Comparison of ENCODE assay signal across 21 cellular contexts in the genomic region with DNA sequence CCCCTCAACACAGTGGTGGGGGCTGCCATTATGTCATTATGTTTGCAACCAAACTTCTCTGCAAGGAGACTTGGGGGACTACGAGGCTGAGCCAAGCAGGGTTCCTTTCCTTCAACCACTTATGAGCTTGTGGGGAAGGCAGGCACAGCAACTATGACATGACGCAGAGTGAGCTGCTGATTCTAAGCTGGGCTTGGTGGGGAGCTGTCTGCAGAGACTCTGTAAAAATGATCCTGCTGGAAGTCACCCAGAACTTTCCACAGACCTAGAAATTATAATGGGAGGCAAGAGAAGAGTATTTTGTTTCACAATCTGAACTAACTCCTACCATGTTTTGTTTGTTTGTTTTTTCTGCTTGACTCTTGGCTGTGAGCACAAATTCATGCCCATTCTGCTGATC. TPM values are rescaled to one million over a fixed set of nuclear protein-coding genes. Genes with fewer than 3 reads are reported as not detected.
A peak's percentile ranks its signal among the peaks of the same experiment; 100 is the strongest.
DNase-seq lines count a peak whose midpoint lies in the region; ATAC-seq lines count a peak whose summit lies in the region.
"Had no signal": no experiment of that assay in that cellular context is flagged by ENCODE, and none has a peak within 500 bp of the region (broad histone marks: within the 10 kb centered on the region; RNA-seq: fewer than 3 reads in every experiment).

No MANE protein-coding gene starts in this region.

- H3K4ac ChIP-seq in mesenchymal stem cell (ENCODE audit: low read depth in 1 of 2, low read length in 2 of 2) = no peak overlapping the region

- no peak overlapping the region for H3K27ac ChIP-seq in naive thymus-derived CD4-positive, alpha-beta T cell (ENCODE audit: low read depth, low read length)
- no peak overlapping the region for H3K27ac ChIP-seq in mesenchymal stem cell (ENCODE audit: low read length, poor library complexity, severe bottlenecking)
- H3K27ac ChIP-seq: HL-60, right lobe of liver, SJSA1 had no signal

- H3K9ac ChIP-seq in mesenchymal stem cell (ENCODE audit: low read length) = no peak overlapping the region

- ATAC-seq in central memory CD8-positive, alpha-beta T cell (replicated peaks; ENCODE audit: extremely low read depth, poor library complexity, severe bottlenecking) = no peak
- ATAC-seq in naive thymus-derived CD4-positive, alpha-beta T cell = no peak
- no peak for ATAC-seq in HG02884 (IDR thresholded peaks at IDR 0.05; ENCODE audit: unreplicated experiment)
- ATAC-seq: right lobe of liver had no signal

- POLR2A ChIA-PET in naive thymus-derived CD4-positive, alpha-beta T cell (lab: Charles Lee) = interaction anchor here (0.6 to 0.9 kb wide), 4 partner anchors 40 to 312 kb away, joined by 3 to 4 read pairs (median 4); no protein-coding TSS in a partner anchor

- no peak overlapping the region for H4K91ac ChIP-seq in mesenchymal stem cell (ENCODE audit: low read length)

- H3K23ac ChIP-seq in mesenchymal stem cell (ENCODE audit: low read length in 2 of 2) = no peak overlapping the region

- no peak overlapping the region for H2BK5ac ChIP-seq in mesenchymal stem cell (ENCODE audit: low read depth, low read length, poor library complexity, severe bottlenecking)

- H3K4me2 ChIP-seq in mesenchymal stem cell (ENCODE audit: low read length, poor library complexity, severe bottlenecking) = no peak overlapping the region

- no peak overlapping the region for H3K4me3 ChIP-seq in naive thymus-derived CD4-positive, alpha-beta T cell (ENCODE audit: low read length)
- no peak overlapping the region for H3K4me3 ChIP-seq in mesenchymal stem cell (ENCODE audit: insufficient read depth in 1 of 2, low read depth in 1 of 2, low read length in 2 of 2)
- H3K4me3 ChIP-seq: right lobe of liver, SJSA1 had no signal

- H3K9me3 ChIP-seq in naive thymus-derived CD4-positive, alpha-beta T cell (ENCODE audit: control insufficient read depth in 2 of 3, low read length in 3 of 3) = no peaks in the 10 kb centered on the region
- H3K9me3 ChIP-seq in mesenchymal stem cell (ENCODE audit: control insufficient read depth, low read length) = no peaks in the 10 kb centered on the region
- H3K9me3 ChIP-seq: right lobe of liver, SJSA1 had no signal

- no peaks in the 10 kb centered on the region for H3K27me3 Mint-ChIP-seq in IgD-negative memory B cell
- H3K27me3 Mint-ChIP-seq in central memory CD8-positive, alpha-beta T cell = no peaks in the 10 kb centered on the region
- H3K27me3 Mint-ChIP-seq in naive thymus-derived CD4-positive, alpha-beta T cell = no peaks in the 10 kb centered on the region

- peak; percentile 26 for DNase-seq in Ammon's horn (ENCODE audit: low spot score)
- no peak for DNase-seq in central memory CD8-positive, alpha-beta T cell (ENCODE audit: low spot score in 2 of 2)
- no peak for DNase-seq in naive thymus-derived CD4-positive, alpha-beta T cell
- no peak for DNase-seq in HuH-7.5 (ENCODE audit: low spot score)
- no peak for DNase-seq in mesenchymal stem cell
- no peak for DNase-seq in stimulated activated CD4-positive, alpha-beta T cell treated with anti-CD3 and anti-CD28 coated beads, Interleukin-4, amount 100 ng/mL, for 4 hours
- DNase-seq: activated CD4-positive, alpha-beta T cell treated with anti-CD3 and anti-CD28 coated beads for 1 hour; activated CD8-positive, alpha-beta memory T cell treated with anti-CD3 and anti-CD28 coated beads, Interleukin-2, amount 50 U/mL, for 48 hours; activated naive CD4-positive, alpha-beta T cell treated with anti-CD3 and anti-CD28 coated beads, Interleukin-2, amount 50 U/mL, for 16 hours; KBM-7; NCI-H1092 treated with DMSO at 0.1 percent for 48 hours; NCI-H2081 treated with DMSO at 0.1 percent for 48 hours; NCI-H524 treated with DMSO at 0.1 percent for 48 hours; OCI-M1; stimulated activated CD4-positive, alpha-beta T cell treated with anti-CD3 and anti-CD28 coated beads, Interleukin-1b, Interleukin-23, amount 100 ng/mL, for 48 hours; substantia nigra had no signal

- H3K4me1 Mint-ChIP-seq in IgD-negative memory B cell = peaks cover 53 to 65% (median 60%) of the 10 kb centered on the region in 3 donors
- peaks cover 64% of the 10 kb centered on the region for H3K4me1 Mint-ChIP-seq in central memory CD8-positive, alpha-beta T cell
- peaks cover 50 to 89% (median 80%) of the 10 kb centered on the region in 7 donors for H3K4me1 Mint-ChIP-seq in naive thymus-derived CD4-positive, alpha-beta T cell

- CTCF ChIA-PET in naive thymus-derived CD4-positive, alpha-beta T cell (lab: Charles Lee) = no interaction called here

- no peaks in the 10 kb centered on the region for H3K9me3 Mint-ChIP-seq in IgD-negative memory B cell
- H3K9me3 Mint-ChIP-seq in central memory CD8-positive, alpha-beta T cell = no peaks in the 10 kb centered on the region
- no peaks in the 10 kb centered on the region for H3K9me3 Mint-ChIP-seq in naive thymus-derived CD4-positive, alpha-beta T cell

- H3K4me1 ChIP-seq in naive thymus-derived CD4-positive, alpha-beta T cell (ENCODE audit: control insufficient read depth in 2 of 2, insufficient read depth in 2 of 2, low read length in 2 of 2) = peaks cover 7 to 55% of the 10 kb centered on the region in 2 donors
- H3K4me1 ChIP-seq in mesenchymal stem cell (ENCODE audit: control insufficient read depth, insufficient read depth, low read depth, low read length) = no peaks in the 10 kb centered on the region
- H3K4me1 ChIP-seq: right lobe of liver had no signal

- H3K4me3 Mint-ChIP-seq in IgD-negative memory B cell = peak overlapping the region in 2 of 4 donors; percentile 34 to 74
- H3K4me3 Mint-ChIP-seq in central memory CD8-positive, alpha-beta T cell = peak overlapping the region; percentile 52
- H3K4me3 Mint-ChIP-seq in naive thymus-derived CD4-positive, alpha-beta T cell = peak overlapping the region in 8 of 10 donors; percentile 9 to 73 (median 39)

- H2BK120ac ChIP-seq in mesenchymal stem cell (ENCODE audit: low read depth, low read length) = no peak overlapping the region

- H2BK12ac ChIP-seq in mesenchymal stem cell (ENCODE audit: low read length in 2 of 2) = no peak overlapping the region

- no peaks in the 10 kb centered on the region for H3K27me3 ChIP-seq in naive thymus-derived CD4-positive, alpha-beta T cell (ENCODE audit: control insufficient read depth in 2 of 2, insufficient read depth in 2 of 2, low read length in 2 of 2)
- peaks cover 19 to 50% of the 10 kb centered on the region in 2 experiments for H3K27me3 ChIP-seq in mesenchymal stem cell (ENCODE audit: control insufficient read depth in 1 of 2, insufficient read depth in 1 of 2, low read length in 2 of 2)
- H3K27me3 ChIP-seq: right lobe of liver, SJSA1 had no signal

- H3K27ac Mint-ChIP-seq in IgD-negative memory B cell = peak overlapping the region; percentile 61 to 91 (median 89)
- H3K27ac Mint-ChIP-seq in central memory CD8-positive, alpha-beta T cell (ENCODE audit: low read depth) = no peak overlapping the region
- H3K27ac Mint-ChIP-seq in naive thymus-derived CD4-positive, alpha-beta T cell = peak overlapping the region in 5 of 9 donors; percentile 10 to 75 (median 59)

- no peak overlapping the region for H4K8ac ChIP-seq in mesenchymal stem cell (ENCODE audit: low read length)

- H2AK5ac ChIP-seq in mesenchymal stem cell (ENCODE audit: low read length, severe bottlenecking) = no peak overlapping the region

- H3K36me3 ChIP-seq in naive thymus-derived CD4-positive, alpha-beta T cell (ENCODE audit: control insufficient read depth in 2 of 3, insufficient read depth in 3 of 3, low read length in 3 of 3) = peaks cover 0 to 23% (median 6%) of the 10 kb centered on the region in 3 experiments
- H3K36me3 ChIP-seq in mesenchymal stem cell (ENCODE audit: control insufficient read depth in 1 of 2, insufficient read depth in 2 of 2, low read depth in 1 of 2, low read length in 2 of 2) = no peaks in the 10 kb centered on the region
- H3K36me3 ChIP-seq: right lobe of liver, SJSA1 had no signal

- H3K14ac ChIP-seq in mesenchymal stem cell (ENCODE audit: low read length in 2 of 2) = no peak overlapping the region

- 57% methylated on average over 2 of the region's 2 CpGs for WGBS in mesenchymal stem cell

- H3K18ac ChIP-seq in mesenchymal stem cell (ENCODE audit: low read depth in 1 of 2, low read length in 2 of 2) = no peak overlapping the region

- intact Hi-C loops in naive thymus-derived CD4-positive, alpha-beta T cell (cut with micrococcal nuclease) = loop anchor here in 1 of 2 donors (2.0 to 5.0 kb wide), 2 partner anchors 33 to 55 kb away; a partner anchor contains a TSS

- H3K79me1 ChIP-seq in mesenchymal stem cell (replicated peaks; ENCODE audit: low read length, poor library complexity, severe bottlenecking) = no peaks in the 10 kb centered on the region

- H2BK15ac ChIP-seq in mesenchymal stem cell (ENCODE audit: low read depth, poor library complexity, severe bottlenecking) = no peak overlapping the region

- H3K36me3 Mint-ChIP-seq in IgD-negative memory B cell = no peaks in the 10 kb centered on the region
- H3K36me3 Mint-ChIP-seq in central memory CD8-positive, alpha-beta T cell (ENCODE audit: insufficient read depth) = peaks cover 35% of the 10 kb centered on the region
- peaks cover 0 to 37% (median 15%) of the 10 kb centered on the region in 5 donors for H3K36me3 Mint-ChIP-seq in naive thymus-derived CD4-positive, alpha-beta T cell

- no peak overlapping the region for H2AFZ ChIP-seq in mesenchymal stem cell (ENCODE audit: low read depth, low read length)

RNA-seq across cellular contexts. Expression of a gene that starts 55.6 kb away (rescaled TPM):
- polyA plus RNA-seq in IgD-negative memory B cell = 220 TPM
- total RNA-seq in naive thymus-derived CD4-positive, alpha-beta T cell = 100 to 1,000 TPM; 106 to 232 (median 126) TPM
- polyA plus RNA-seq in naive thymus-derived CD4-positive, alpha-beta T cell = 100 to 1,000 TPM in 1 of 2 donors, 10 to 100 TPM in 1; 41.0 to 122 TPM
- polyA plus RNA-seq in mesenchymal stem cell (2013, experiment 1 of 2) = 0.08 TPM
- 0.15 TPM for polyA plus RNA-seq in mesenchymal stem cell (2013, experiment 2 of 2)
